In genomic region chr19:2308114-2308556, GRCh38 we compare ENCODE assay signal across 1 cellular context.
TF ChIP-seq lines count a peak whose summit lies in the region.

LINGO3 (minus strand) TSS chr19:2308154; CDS start chr19:2291776, 16,378 bp downstream.

TF ChIP-seq in K562, 482 proteins besides CTCF, POLR2A, EP300 and RAD21 (continued from another document and continues in another):
- TF ChIP-seq BRF2 (IDR thresholded peaks at IDR 0.05; ENCODE audit: borderline replicate concordance, insufficient read depth, insufficient read length): no peak
- TF ChIP-seq ZNF668 (CRISPR knock-in tag; IDR thresholded peaks at IDR 0.05): no peak
- no peak for TF ChIP-seq EGR1 (conservative IDR thresholded peaks at IDR 0.05)
- TF ChIP-seq ZNF75A (CRISPR knock-in tag; IDR thresholded peaks at IDR 0.05): no peak
- TF ChIP-seq ZNF274 (IDR thresholded peaks at IDR 0.05; ENCODE audit: borderline replicate concordance, low read depth, low read length): no peak
- TF ChIP-seq ZNF23 (CRISPR knock-in tag; IDR thresholded peaks at IDR 0.05): no peak
- TF ChIP-seq IRF2 (CRISPR knock-in tag; IDR thresholded peaks at IDR 0.05): no peak
- no peak for TF ChIP-seq ID3 (CRISPR knock-in tag; IDR thresholded peaks at IDR 0.05)
- 0 out of 2 replicates have a peak, but pooled peaks have one; percentile 18 for TF ChIP-seq ID3 (tag; IDR thresholded peaks at IDR 0.05)
- no peak for TF ChIP-seq ZBTB12 (CRISPR knock-in tag; IDR thresholded peaks at IDR 0.05)
- peak; percentile 8; the same call in 1 of the 2 replicates for TF ChIP-seq USF1 (CRISPR knock-in tag; IDR thresholded peaks at IDR 0.05)
- TF ChIP-seq MED1 (CRISPR knock-in tag; IDR thresholded peaks at IDR 0.05; ENCODE audit: borderline replicate concordance): no peak
- no peak for TF ChIP-seq E2F3 (CRISPR knock-in tag; IDR thresholded peaks at IDR 0.05)
- TF ChIP-seq HMGN3 (IDR thresholded peaks at IDR 0.05; ENCODE audit: borderline replicate concordance, extremely low read depth, insufficient read length, low read depth, low read length): peak; percentile 38
- no peak for TF ChIP-seq E2F1 (CRISPR knock-in tag; IDR thresholded peaks at IDR 0.05)
- TF ChIP-seq STAT5B (CRISPR knock-in tag; IDR thresholded peaks at IDR 0.05): no peak
- no peak for TF ChIP-seq KHSRP (IDR thresholded peaks at IDR 0.05)
- no peak for TF ChIP-seq ZBTB2 (IDR thresholded peaks at IDR 0.05)
- peak; percentile 58 for TF ChIP-seq PRDM10 (IDR thresholded peaks at IDR 0.05; ENCODE audit: partially characterized antibody)
- no peak for TF ChIP-seq ZC3H4 (CRISPR knock-in tag; IDR thresholded peaks at IDR 0.05; ENCODE audit: borderline replicate concordance)
- TF ChIP-seq POLR2H (tag; IDR thresholded peaks at IDR 0.05; ENCODE audit: low read depth): no peak
- TF ChIP-seq ZNF24 (IDR thresholded peaks at IDR 0.05): no peak
- TF ChIP-seq DNMT1 (IDR thresholded peaks at IDR 0.05): no peak
- TF ChIP-seq CHD1 (IDR thresholded peaks at IDR 0.05; ENCODE audit: low read length): no peak
- TF ChIP-seq CXXC5 (CRISPR knock-in tag; IDR thresholded peaks at IDR 0.05): peak; percentile 48; the same call in 1 of the 2 replicates
- TF ChIP-seq ZNF197 (CRISPR knock-in tag; IDR thresholded peaks at IDR 0.05; ENCODE audit: low read depth): no peak
- no peak for TF ChIP-seq BMI1 (IDR thresholded peaks at IDR 0.05; ENCODE audit: low read length)
- TF ChIP-seq CCNT2 (IDR thresholded peaks at IDR 0.05; ENCODE audit: borderline replicate concordance, extremely low read depth, insufficient read length, low read depth, low read length): peak; percentile 29
- TF ChIP-seq MAX (CRISPR knock-in tag; IDR thresholded peaks at IDR 0.05): peak; percentile 83
- no peak for TF ChIP-seq TCF7L2 (IDR thresholded peaks at IDR 0.05; ENCODE audit: low read depth, low read length)
- TF ChIP-seq HIVEP1 (CRISPR knock-in tag; IDR thresholded peaks at IDR 0.05): no peak
- no peak for TF ChIP-seq PHF21A (IDR thresholded peaks at IDR 0.05; ENCODE audit: borderline replicate concordance, low read depth)
- 0 out of 2 replicates have a peak, but pooled peaks have one; percentile 13 for TF ChIP-seq RBFOX2 (IDR thresholded peaks at IDR 0.05; ENCODE audit: low read depth, low read length)
- TF ChIP-seq GABPB1 (CRISPR knock-in tag; IDR thresholded peaks at IDR 0.05): no peak
- no peak for TF ChIP-seq E2F8 (IDR thresholded peaks at IDR 0.05; ENCODE audit: low read depth, partially characterized antibody)
- TF ChIP-seq ESRRA (IDR thresholded peaks at IDR 0.05; ENCODE audit: borderline replicate concordance, low read depth): no peak
- TF ChIP-seq SIRT6 (IDR thresholded peaks at IDR 0.05; ENCODE audit: low read depth, low read length): no peak
- TF ChIP-seq RBM22 (IDR thresholded peaks at IDR 0.05; ENCODE audit: low read depth, low read length, poor library complexity, severe bottlenecking): no peak
- no peak for TF ChIP-seq MEF2D (tag; conservative IDR thresholded peaks at IDR 0.05; ENCODE audit: low read depth)
- no peak for TF ChIP-seq HDAC1 (IDR thresholded peaks at IDR 0.05)
- TF ChIP-seq NRF1 (conservative IDR thresholded peaks at IDR 0.05 in 1 of 2, IDR thresholded peaks at IDR 0.05 in 1 of 2): peak; percentile 48 to 68; a peak in 3 of 4 replicates
- no peak for TF ChIP-seq ZNF12 (CRISPR knock-in tag; IDR thresholded peaks at IDR 0.05)
- no peak for TF ChIP-seq GATAD2A (IDR thresholded peaks at IDR 0.05)
- no peak for TF ChIP-seq TFAM (CRISPR knock-in tag; conservative IDR thresholded peaks at IDR 0.05)
- no peak for TF ChIP-seq ATF1 (CRISPR knock-in tag; IDR thresholded peaks at IDR 0.05)
- no peak for TF ChIP-seq ATF1 (tag; IDR thresholded peaks at IDR 0.05)
- TF ChIP-seq ETV6 (IDR thresholded peaks at IDR 0.05; ENCODE audit: borderline replicate concordance in 1 of 2, low read depth in 2 of 2, low read length in 1 of 2): no peak
- no peak for TF ChIP-seq ETV6 (CRISPR knock-in tag; IDR thresholded peaks at IDR 0.05; ENCODE audit: borderline replicate concordance)
- no peak for TF ChIP-seq HOMEZ (CRISPR knock-in tag; IDR thresholded peaks at IDR 0.05)
- TF ChIP-seq MYC (IDR thresholded peaks at IDR 0.05; ENCODE audit: low read depth, low read length): peak; percentile 54
- TF ChIP-seq MYC (CRISPR knock-in tag; IDR thresholded peaks at IDR 0.05; ENCODE audit: borderline replicate concordance, low read depth): no peak
- no peak for TF ChIP-seq MCM5 (IDR thresholded peaks at IDR 0.05; ENCODE audit: low read depth)
- TF ChIP-seq ZBTB33 (CRISPR knock-in tag; IDR thresholded peaks at IDR 0.05): peak; percentile 37; the same call in 1 of the 2 replicates
- no peak for TF ChIP-seq ILK (tag; IDR thresholded peaks at IDR 0.05; ENCODE audit: borderline replicate concordance, low read depth)
- TF ChIP-seq ZNF766 (CRISPR knock-in tag; conservative IDR thresholded peaks at IDR 0.05): no peak
- TF ChIP-seq OTX1 (CRISPR knock-in tag; IDR thresholded peaks at IDR 0.05): no peak
- no peak for TF ChIP-seq CHD2 (IDR thresholded peaks at IDR 0.05; ENCODE audit: low read depth, low read length)
